ENCODE assay signal across 8 cellular contexts in the genomic region with DNA sequence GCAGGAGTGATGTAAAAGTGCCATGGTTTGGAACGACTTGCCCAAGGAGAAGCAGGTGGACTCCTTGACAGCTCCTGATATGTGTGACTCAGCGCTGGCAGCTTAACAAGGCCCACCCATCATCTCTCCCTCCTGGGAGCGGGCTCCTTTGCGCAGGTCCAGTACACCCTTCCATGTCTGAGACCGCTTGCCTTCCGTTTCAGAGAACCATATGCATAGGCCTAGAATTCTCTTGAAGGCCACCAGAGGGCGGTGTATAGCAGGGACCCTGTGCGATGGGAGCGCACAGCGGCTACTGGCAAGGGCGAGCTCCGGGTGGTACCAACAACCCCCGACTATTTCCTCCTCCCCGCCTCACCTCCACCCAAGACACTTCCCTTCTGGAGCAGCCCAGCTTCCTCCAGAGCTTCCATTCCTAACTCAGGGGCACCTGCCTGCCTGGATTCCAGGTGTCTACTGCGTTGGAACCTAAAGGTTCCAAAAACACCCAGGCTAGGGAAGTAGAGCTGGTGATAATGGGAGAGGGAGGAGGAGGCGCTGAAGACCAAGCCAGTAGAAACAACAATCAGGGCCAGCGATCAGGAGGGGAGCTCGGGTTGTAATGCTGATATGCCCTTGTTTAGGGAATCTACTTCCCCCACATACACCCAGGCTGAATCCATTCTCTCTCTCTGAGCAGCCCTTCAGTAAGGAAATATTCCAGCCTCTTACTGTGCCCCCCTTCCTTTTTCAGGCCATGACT. TPM values are rescaled to one million over a fixed set of nuclear protein-coding genes. Genes with fewer than 3 reads are reported as not detected.
DNase-seq lines count a peak whose midpoint lies in the region; ATAC-seq, FAIRE-seq and TF ChIP-seq lines count a peak whose summit lies in the region.

No MANE protein-coding gene starts in this region.

- TF ChIP-seq CTCF in A673 (conservative IDR thresholded peaks at IDR 0.05; ENCODE audit: low read depth, low read length), result peak; percentile 96
- TF ChIP-seq CTCF in WERI-Rb-1 (IDR thresholded peaks at IDR 0.05; ENCODE audit: low read depth, low read length), result peak; percentile 87
- TF ChIP-seq CTCF in cardiac fibroblast (IDR thresholded peaks at IDR 0.05; ENCODE audit: low read depth, low read length), result peak; percentile 91
- peak; percentile 89 to 93 (median 91) for TF ChIP-seq CTCF in keratinocyte (optimal IDR thresholded peaks at IDR 0.05 in 1 of 3, IDR thresholded peaks at IDR 0.05 in 1 of 3, conservative IDR thresholded peaks at IDR 0.05 in 1 of 3; ENCODE audit: extremely low read depth in 1 of 3, insufficient read depth in 2 of 3, low read length in 3 of 3)

- CTCF ChIA-PET in A673 (lab: Charles Lee), result interaction anchor here (0.6 to 2.7 kb wide), 23 partner anchors 10 to 329 kb away, joined by 3 to 34 read pairs (median 5); a partner anchor contains a TSS

- FAIRE-seq in keratinocyte (lab: Jason Lieb, UNC), result peak; percentile 52

- ATAC-seq in GM18520 (IDR thresholded peaks at IDR 0.05; ENCODE audit: unreplicated experiment) (peak; percentile 71), HG03280 (IDR thresholded peaks at IDR 0.05; ENCODE audit: unreplicated experiment) (peak; percentile 69)

- H3K9me1 ChIP-seq in keratinocyte (ENCODE audit: control insufficient read depth, extremely low read depth, insufficient read depth, low read length), result no peaks in the 10 kb centered on the region

- POLR2A ChIA-PET in A673 (lab: Charles Lee; ENCODE audit: low non-redundant PET), result interaction anchor here (0.6 to 0.7 kb wide), 4 partner anchors 8 to 153 kb away, joined by 3 to 10 read pairs (median 6); no protein-coding TSS in a partner anchor

- H3K4me1 ChIP-seq in A673 (ENCODE audit: insufficient read depth, low read length, poor library complexity, severe bottlenecking), result peaks cover 9% of the 10 kb centered on the region
- peaks cover 14% of the 10 kb centered on the region for H3K4me1 ChIP-seq in keratinocyte (ENCODE audit: control insufficient read depth, extremely low read depth, insufficient read depth, low read length)

- peak; percentile 93 for DNase-seq in A673 (ENCODE audit: low spot score)
- DNase-seq in NCI-H2227 treated with DMSO at 0.1 percent for 48 hours (lab: John Stamatoyannopoulos, UW), result peak; percentile 76
- DNase-seq in WERI-Rb-1, result peak; percentile 90
- peak; percentile 95 to 96 for DNase-seq in cardiac fibroblast (ENCODE audit: low read depth in 2 of 2)
- DNase-seq in keratinocyte (ENCODE audit: low read depth, low spot score), result peak; percentile 92
- peak in 3 of 4 experiments; percentile 39 to 57 (median 55) for DNase-seq in stimulated activated CD4-positive, alpha-beta T cell treated with anti-CD3 and anti-CD28 coated beads, Interleukin-1b, Interleukin-23, amount 100 ng/mL, for 24 hours (ENCODE audit: low read depth in 4 of 4, low spot score in 1 of 4)

- H3K9me3 ChIP-seq in A673 (ENCODE audit: low read depth, low read length, poor library complexity, severe bottlenecking), result no peaks in the 10 kb centered on the region
- peaks cover 4% of the 10 kb centered on the region for H3K9me3 ChIP-seq in WERI-Rb-1 (ENCODE audit: severe bottlenecking)
- H3K9me3 ChIP-seq in keratinocyte (ENCODE audit: control insufficient read depth, low read depth, low read length), result no peaks in the 10 kb centered on the region

- BruUV-seq in A673 (replicated peaks; lab: Mats Ljungman, UMichigan), result no TSS peak

- dilution Hi-C loops in keratinocyte (cut with MboI; ENCODE audit: extremely low pct_ligation_motif_present, low sequenced_read_pairs), result no loop called here

- H3K79me2 ChIP-seq in keratinocyte (ENCODE audit: control insufficient read depth, insufficient read depth, low read length), result no peaks in the 10 kb centered on the region

- H3K4me2 ChIP-seq in keratinocyte (ENCODE audit: control insufficient read depth, extremely low read depth, insufficient read depth, low read depth, low read length), result peak overlapping the region; percentile 14

- H3K36me3 ChIP-seq in A673 (ENCODE audit: insufficient read depth, low read length, poor library complexity, severe bottlenecking), result no peaks in the 10 kb centered on the region
- no peaks in the 10 kb centered on the region for H3K36me3 ChIP-seq in WERI-Rb-1
- no peaks in the 10 kb centered on the region for H3K36me3 ChIP-seq in keratinocyte (ENCODE audit: control insufficient read depth in 2 of 2, extremely low read depth in 1 of 2, insufficient read depth in 2 of 2, low read length in 2 of 2)

- H3K27me3 ChIP-seq in A673 (replicated peaks; ENCODE audit: insufficient read depth, low read depth, low read length, poor library complexity) (peaks cover 48% of the 10 kb centered on the region), WERI-Rb-1 (ENCODE audit: insufficient read depth, low read depth, severe bottlenecking) (peaks cover 41% of the 10 kb centered on the region), keratinocyte (ENCODE audit: control insufficient read depth, extremely low read depth, insufficient read depth, low read length) (peaks cover 51% of the 10 kb centered on the region)

- no peak overlapping the region for H3K9ac ChIP-seq in keratinocyte (ENCODE audit: control insufficient read depth, extremely low read depth, insufficient read depth, low read length)

- no peak overlapping the region for H2AFZ ChIP-seq in keratinocyte (ENCODE audit: control insufficient read depth, low read length)

- H3K4me3 ChIP-seq in A673 (ENCODE audit: low read depth, low read length, poor library complexity, severe bottlenecking) (peak overlapping the region; percentile 34), WERI-Rb-1 (ENCODE audit: low read depth, low read length) (peak overlapping the region; percentile 10; the same call in 1 of the 2 replicates), cardiac fibroblast (replicated peaks in 1 of 2; ENCODE audit: low read depth in 2 of 2, low read length in 2 of 2) (no peak overlapping the region), keratinocyte (ENCODE audit: control insufficient read depth in 2 of 3, extremely low read depth in 1 of 3, insufficient read depth in 2 of 3, low read depth in 1 of 3, low read length in 3 of 3) (no peak overlapping the region)

- intact Hi-C loops in A673 (cut with micrococcal nuclease; ENCODE audit: unreplicated experiment), result loop anchor here (1.0 to 2.0 kb wide), 2 partner anchors 32 to 147 kb away; no protein-coding TSS in a partner anchor

- H3K27ac ChIP-seq in A673 (ENCODE audit: low read depth, low read length, poor library complexity, severe bottlenecking), result no peak overlapping the region
- H3K27ac ChIP-seq in WERI-Rb-1, result no peak overlapping the region
- H3K27ac ChIP-seq in keratinocyte (ENCODE audit: control insufficient read depth, insufficient read depth, low read length), result no peak overlapping the region

- no peaks in the 10 kb centered on the region for H4K20me1 ChIP-seq in keratinocyte (ENCODE audit: control insufficient read depth, extremely low read depth, insufficient read depth, low read length)

RNA-seq across cellular contexts. Expression of a gene that starts 6.2 kb away (rescaled TPM):
- 0.22 and 0.39 TPM in 2 replicates for total RNA-seq in A673 (2021)
- not detected in 3 replicates for polyA plus RNA-seq in keratinocyte
- polyA plus RNA-seq in keratinocyte (2011; ENCODE audit: low read depth), result not detected
- polyA plus RNA-seq in keratinocyte (2011; cell fraction: cytosol; rRNA removed), result not detected in 2 replicates
- 0.03 TPM in 1 of 2 replicates, not detected in the other for polyA plus RNA-seq in keratinocyte (2011; cell fraction: nucleus; rRNA removed)
- 0.06 TPM in 1 of 2 replicates, not detected in the other for polyA plus RNA-seq in keratinocyte (2012; ENCODE audit: low replicate concordance)
- not detected in 3 replicates for polyA minus RNA-seq in keratinocyte
- polyA minus RNA-seq in keratinocyte (2011; cell fraction: cytosol; rRNA and poly(A)+ RNA removed), result not detected
- polyA minus RNA-seq in keratinocyte (2011; cell fraction: nucleus; rRNA and poly(A)+ RNA removed), result not detected in 2 replicates

RNA-seq across cellular contexts. Expression of a gene that starts 18.6 kb away (rescaled TPM):
- total RNA-seq in A673 (2021), result 1.3 and 1.6 TPM in 2 replicates
- 0.31 to 0.63 TPM (median 0.51 TPM) in 3 replicates for polyA plus RNA-seq in keratinocyte
- 0.35 TPM for polyA plus RNA-seq in keratinocyte (2011; ENCODE audit: low read depth)
- 0.30 and 0.44 TPM in 2 replicates for polyA plus RNA-seq in keratinocyte (2011; cell fraction: cytosol; rRNA removed)
- polyA plus RNA-seq in keratinocyte (2011; cell fraction: nucleus; rRNA removed), result 0.47 and 0.59 TPM in 2 replicates
- polyA plus RNA-seq in keratinocyte (2012; ENCODE audit: low replicate concordance), result 0.55 and 0.86 TPM in 2 replicates
- 0.16 to 1.0 TPM (median 0.92 TPM) in 3 replicates for polyA minus RNA-seq in keratinocyte
- polyA minus RNA-seq in keratinocyte (2011; cell fraction: cytosol; rRNA and poly(A)+ RNA removed), result not detected
- not detected in 2 replicates for polyA minus RNA-seq in keratinocyte (2011; cell fraction: nucleus; rRNA and poly(A)+ RNA removed)

RNA-seq across cellular contexts. Expression of a gene that starts 22.3 kb away (rescaled TPM):
- 47.2 and 55.7 TPM in 2 replicates for total RNA-seq in A673 (2021)
- 22.9 to 30.1 TPM (median 28.0 TPM) in 3 replicates for polyA plus RNA-seq in keratinocyte
- 9.5 TPM for polyA plus RNA-seq in keratinocyte (2011; ENCODE audit: low read depth)
- polyA plus RNA-seq in keratinocyte (2011; cell fraction: cytosol; rRNA removed), result 12.1 and 14.6 TPM in 2 replicates
- 85.8 and 90.5 TPM in 2 replicates for polyA plus RNA-seq in keratinocyte (2011; cell fraction: nucleus; rRNA removed)
- polyA plus RNA-seq in keratinocyte (2012; ENCODE audit: low replicate concordance), result 18.5 and 27.8 TPM in 2 replicates
- polyA minus RNA-seq in keratinocyte, result 46.4 to 72.0 TPM (median 51.2 TPM) in 3 replicates
- 23.4 TPM for polyA minus RNA-seq in keratinocyte (2011; cell fraction: cytosol; rRNA and poly(A)+ RNA removed)
- polyA minus RNA-seq in keratinocyte (2011; cell fraction: nucleus; rRNA and poly(A)+ RNA removed), result 26.6 and 43.3 TPM in 2 replicates

RNA-seq across cellular contexts. Expression of a gene that starts 27.8 kb away (rescaled TPM):
- total RNA-seq in A673 (2021), result 121 and 138 TPM in 2 replicates
- 9.3 to 12.1 TPM (median 9.8 TPM) in 3 replicates for polyA plus RNA-seq in keratinocyte
- polyA plus RNA-seq in keratinocyte (2011; ENCODE audit: low read depth), result 21.7 TPM
- polyA plus RNA-seq in keratinocyte (2011; cell fraction: cytosol; rRNA removed), result 5.0 and 8.0 TPM in 2 replicates
- polyA plus RNA-seq in keratinocyte (2011; cell fraction: nucleus; rRNA removed), result 64.9 and 67.1 TPM in 2 replicates
- 16.3 and 25.6 TPM in 2 replicates for polyA plus RNA-seq in keratinocyte (2012; ENCODE audit: low replicate concordance)
- polyA minus RNA-seq in keratinocyte, result 11.6 to 77.1 TPM (median 36.3 TPM) in 3 replicates
- polyA minus RNA-seq in keratinocyte (2011; cell fraction: cytosol; rRNA and poly(A)+ RNA removed), result 18.6 TPM
- 56.6 and 78.4 TPM in 2 replicates for polyA minus RNA-seq in keratinocyte (2011; cell fraction: nucleus; rRNA and poly(A)+ RNA removed)

RNA-seq across cellular contexts. Expression of a gene that starts 42.8 kb away (rescaled TPM):
- 3,473 and 3,645 TPM in 2 replicates for total RNA-seq in A673 (2021)
- 1,122 to 2,676 TPM (median 2,055 TPM) in 3 replicates for polyA plus RNA-seq in keratinocyte
- polyA plus RNA-seq in keratinocyte (2011; ENCODE audit: low read depth), result 41.5 TPM
- 1,432 and 1,444 TPM in 2 replicates for polyA plus RNA-seq in keratinocyte (2011; cell fraction: cytosol; rRNA removed)
- polyA plus RNA-seq in keratinocyte (2011; cell fraction: nucleus; rRNA removed), result 847 and 904 TPM in 2 replicates
- 266 and 1,477 TPM in 2 replicates for polyA plus RNA-seq in keratinocyte (2012; ENCODE audit: low replicate concordance)
- polyA minus RNA-seq in keratinocyte, result 1,956 to 3,195 TPM (median 2,566 TPM) in 3 replicates
- 1,040 TPM for polyA minus RNA-seq in keratinocyte (2011; cell fraction: cytosol; rRNA and poly(A)+ RNA removed)
- 326 and 464 TPM in 2 replicates for polyA minus RNA-seq in keratinocyte (2011; cell fraction: nucleus; rRNA and poly(A)+ RNA removed)

Comparison
In these comparisons a context has a peak if more than half of its experiments do, and no peak if none do; other contexts are left out.
1. H3K4me3 ChIP-seq: peak in A673 (single experiment) and WERI-Rb-1 (single experiment); none in cardiac fibroblast (0 of 2) and keratinocyte (0 of 3).
2. Peak in every context shown above with its lines, with median percentiles within 50 percentile points of each other: DNase-seq and CTCF ChIP-seq.